Comparison of ENCODE assay signal across 29 cellular contexts in genomic region chr10:21052072-21052708, GRCh38.
"Had no signal": no experiment of that assay in that cellular context is flagged by ENCODE, and none has a peak within 500 bp of the region (broad histone marks: within the 10 kb centered on the region; RNA-seq: fewer than 3 reads in every experiment).

No MANE protein-coding gene starts in this region.

- H3K4me2 ChIP-seq: smooth muscle cell had no signal

- H3K36me3 ChIP-seq: neutrophil, pancreas, prostate gland, right lobe of liver, sigmoid colon, spleen, suprapubic skin, tibial artery, transverse colon, upper lobe of right lung, uterus had no signal

- H3K4me1 ChIP-seq: pancreas, prostate gland, right lobe of liver, sigmoid colon, spleen, suprapubic skin, tibial artery, transverse colon, upper lobe of right lung, uterus had no signal

- H3K27ac ChIP-seq: neutrophil, pancreas, prostate gland, right lobe of liver, sigmoid colon, skin epidermis, spleen, suprapubic skin, testis, tibial artery, transverse colon, upper lobe of right lung, uterus had no signal

- H3K9me3 ChIP-seq: neutrophil, pancreas, prostate gland, right lobe of liver, suprapubic skin, testis, tibial artery, transverse colon, upper lobe of right lung, uterus had no signal

- H3K27me3 ChIP-seq: neutrophil, pancreas, right lobe of liver, sigmoid colon, suprapubic skin, testis, tibial artery, transverse colon, upper lobe of right lung, uterus had no signal

- DNase-seq: naive thymus-derived CD8-positive, alpha-beta T cell; nephron progenitor cell; nucleus accumbens; pancreas; right cardiac atrium; right lobe of liver; sigmoid colon; spleen; stimulated activated CD4-positive, alpha-beta T cell treated with anti-CD3 and anti-CD28 coated beads, Interleukin-12 subunit alpha, Interleukin-12 subunit beta, amount 100 ng/mL, for 4 hours; stimulated activated CD4-positive, alpha-beta T cell treated with anti-CD3 and anti-CD28 coated beads, Interleukin-1b, Interleukin-23, amount 100 ng/mL, for 48 hours; stimulated activated CD4-positive, alpha-beta T cell treated with anti-CD3 and anti-CD28 coated beads, Interleukin-4, amount 100 ng/mL, for 1 hour; stimulated activated CD4-positive, alpha-beta T cell treated with anti-CD3 and anti-CD28 coated beads, Interleukin-4, amount 100 ng/mL, for 4 hours; stimulated activated CD8-positive, alpha-beta memory T cell treated with anti-CD3 and anti-CD28 coated beads, Interleukin-4, amount 100 ng/mL, for 48 hours; stimulated activated naive CD4-positive, alpha-beta T cell; stimulated activated naive CD8-positive, alpha-beta T cell treated with anti-CD3 and anti-CD28 coated beads, Interleukin-15, amount 100 ng/mL, for 72 hours; stimulated activated naive CD8-positive, alpha-beta T cell treated with anti-CD3 and anti-CD28 coated beads, Interleukin-15, Interleukin-2, amounts not matched to agents 100 U/mL and 50 U/mL, for 24 hours; substantia nigra; testis; tibial artery; transverse colon; upper lobe of right lung; uterus had no signal

- ATAC-seq: naive thymus-derived CD8-positive, alpha-beta T cell; natural killer cell treated with Interleukin-12 subunit alpha and Interleukin-12 subunit beta and Interleukin-15 and Interleukin-18, amount 100 ng/mL, for 72 hours; pancreas; right cardiac atrium; right lobe of liver; stimulated activated memory B cell treated with anti-CD40 and anti-IgM and Interleukin-4, amounts not matched to agents 10 μg/mL and 1 μg/mL and 100 μg/mL, for 72 hours; stimulated activated naive CD8-positive, alpha-beta T cell treated with anti-CD3 and anti-CD28 coated beads, Interleukin-15, amount 100 ng/mL, for 72 hours; stimulated activated naive CD8-positive, alpha-beta T cell treated with anti-CD3 and anti-CD28 coated beads, Interleukin-15, Interleukin-2, amounts not matched to agents 100 U/mL and 50 U/mL, for 24 hours; upper lobe of right lung had no signal

- H3K4me3 ChIP-seq: pancreas, prostate gland, right lobe of liver, sigmoid colon, skin epidermis, smooth muscle cell, spleen, suprapubic skin, testis, tibial artery, transverse colon, upper lobe of right lung, uterus had no signal
